In the genomic region with DNA sequence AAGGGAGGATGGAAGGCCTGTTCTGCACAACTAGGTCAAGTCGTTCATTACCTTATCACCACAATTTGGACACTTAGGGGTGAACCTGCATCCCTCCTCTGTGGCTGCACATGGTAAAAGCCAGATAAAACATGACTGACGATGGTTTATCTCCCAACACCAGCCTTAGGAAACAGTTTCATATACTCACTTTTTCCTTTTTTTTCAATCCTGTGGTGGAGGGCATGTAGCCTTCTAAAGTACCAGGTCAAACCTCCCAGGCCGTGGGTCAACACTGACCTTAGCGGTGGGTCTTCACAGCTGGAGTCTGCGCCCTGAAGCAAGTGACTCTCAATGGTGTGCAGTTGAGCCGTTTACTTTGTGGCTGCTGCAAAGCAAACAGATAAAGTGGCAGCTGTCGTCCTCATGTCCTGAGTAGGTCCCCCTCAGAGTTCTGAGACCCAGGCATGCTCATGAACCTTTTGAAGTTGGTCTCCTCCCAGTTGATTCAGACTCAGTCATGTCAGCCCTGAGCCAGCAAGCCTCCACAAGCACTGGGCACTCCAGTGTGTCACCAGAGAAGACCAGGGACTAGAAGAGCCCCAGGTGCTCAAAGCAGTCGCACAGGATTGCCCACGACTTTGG, we compare ENCODE assay signal across 1 cellular context.
TF ChIP-seq lines count a peak whose summit lies in the region.

No MANE protein-coding gene starts in this region.

TF ChIP-seq in K562, 482 proteins besides CTCF, POLR2A, EP300 and RAD21 (continued from another document and continues in another):
- TF ChIP-seq, protein P1, sequence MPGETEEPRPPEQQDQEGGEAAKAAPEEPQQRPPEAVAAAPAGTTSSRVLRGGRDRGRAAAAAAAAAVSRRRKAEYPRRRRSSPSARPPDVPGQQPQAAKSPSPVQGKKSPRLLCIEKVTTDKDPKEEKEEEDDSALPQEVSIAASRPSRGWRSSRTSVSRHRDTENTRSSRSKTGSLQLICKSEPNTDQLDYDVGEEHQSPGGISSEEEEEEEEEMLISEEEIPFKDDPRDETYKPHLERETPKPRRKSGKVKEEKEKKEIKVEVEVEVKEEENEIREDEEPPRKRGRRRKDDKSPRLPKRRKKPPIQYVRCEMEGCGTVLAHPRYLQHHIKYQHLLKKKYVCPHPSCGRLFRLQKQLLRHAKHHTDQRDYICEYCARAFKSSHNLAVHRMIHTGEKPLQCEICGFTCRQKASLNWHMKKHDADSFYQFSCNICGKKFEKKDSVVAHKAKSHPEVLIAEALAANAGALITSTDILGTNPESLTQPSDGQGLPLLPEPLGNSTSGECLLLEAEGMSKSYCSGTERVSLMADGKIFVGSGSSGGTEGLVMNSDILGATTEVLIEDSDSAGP (CRISPR knock-in tag; IDR thresholded peaks at IDR 0.05), result no peak
- no peak for TF ChIP-seq ZNF75A (CRISPR knock-in tag; IDR thresholded peaks at IDR 0.05)
- TF ChIP-seq ZFP1 (CRISPR knock-in tag; IDR thresholded peaks at IDR 0.05), result no peak
- TF ChIP-seq NCOA4 (IDR thresholded peaks at IDR 0.05; ENCODE audit: partially characterized antibody), result peak; percentile 75
- TF ChIP-seq RBM25 (IDR thresholded peaks at IDR 0.05; ENCODE audit: low read depth, low read length, severe bottlenecking), result no peak
- TF ChIP-seq ATF1 (CRISPR knock-in tag; IDR thresholded peaks at IDR 0.05), result no peak
- peak; percentile 63 for TF ChIP-seq ATF1 (tag; IDR thresholded peaks at IDR 0.05)
- no peak for TF ChIP-seq STAG1 (CRISPR knock-in tag; IDR thresholded peaks at IDR 0.05; ENCODE audit: borderline replicate concordance)
- TF ChIP-seq ZNF274 (IDR thresholded peaks at IDR 0.05; ENCODE audit: borderline replicate concordance, low read depth, low read length), result no peak; the same call in 1 of the 2 replicates
- TF ChIP-seq, protein P2, sequence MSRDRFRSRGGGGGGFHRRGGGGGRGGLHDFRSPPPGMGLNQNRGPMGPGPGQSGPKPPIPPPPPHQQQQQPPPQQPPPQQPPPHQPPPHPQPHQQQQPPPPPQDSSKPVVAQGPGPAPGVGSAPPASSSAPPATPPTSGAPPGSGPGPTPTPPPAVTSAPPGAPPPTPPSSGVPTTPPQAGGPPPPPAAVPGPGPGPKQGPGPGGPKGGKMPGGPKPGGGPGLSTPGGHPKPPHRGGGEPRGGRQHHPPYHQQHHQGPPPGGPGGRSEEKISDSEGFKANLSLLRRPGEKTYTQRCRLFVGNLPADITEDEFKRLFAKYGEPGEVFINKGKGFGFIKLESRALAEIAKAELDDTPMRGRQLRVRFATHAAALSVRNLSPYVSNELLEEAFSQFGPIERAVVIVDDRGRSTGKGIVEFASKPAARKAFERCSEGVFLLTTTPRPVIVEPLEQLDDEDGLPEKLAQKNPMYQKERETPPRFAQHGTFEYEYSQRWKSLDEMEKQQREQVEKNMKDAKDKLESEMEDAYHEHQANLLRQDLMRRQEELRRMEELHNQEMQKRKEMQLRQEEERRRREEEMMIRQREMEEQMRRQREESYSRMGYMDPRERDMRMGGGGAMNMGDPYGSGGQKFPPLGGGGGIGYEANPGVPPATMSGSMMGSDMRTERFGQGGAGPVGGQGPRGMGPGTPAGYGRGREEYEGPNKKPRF (IDR thresholded peaks at IDR 0.05; ENCODE audit: low read depth, low read length), result no peak
- TF ChIP-seq NFYB (IDR thresholded peaks at IDR 0.05; ENCODE audit: extremely low read depth, insufficient read length), result no peak
- no peak for TF ChIP-seq HCFC1 (IDR thresholded peaks at IDR 0.05; ENCODE audit: low read depth, low read length)
- no peak for TF ChIP-seq RBM17 (IDR thresholded peaks at IDR 0.05; ENCODE audit: borderline replicate concordance, low read depth, low read length)
- TF ChIP-seq MYC (IDR thresholded peaks at IDR 0.05; ENCODE audit: low read depth, low read length), result peak; percentile 56
- no peak for TF ChIP-seq MYC (CRISPR knock-in tag; IDR thresholded peaks at IDR 0.05; ENCODE audit: borderline replicate concordance, low read depth)
- TF ChIP-seq RBM39 (optimal IDR thresholded peaks at IDR 0.05; ENCODE audit: low read depth, low read length), result no peak
- TF ChIP-seq, protein P3, sequence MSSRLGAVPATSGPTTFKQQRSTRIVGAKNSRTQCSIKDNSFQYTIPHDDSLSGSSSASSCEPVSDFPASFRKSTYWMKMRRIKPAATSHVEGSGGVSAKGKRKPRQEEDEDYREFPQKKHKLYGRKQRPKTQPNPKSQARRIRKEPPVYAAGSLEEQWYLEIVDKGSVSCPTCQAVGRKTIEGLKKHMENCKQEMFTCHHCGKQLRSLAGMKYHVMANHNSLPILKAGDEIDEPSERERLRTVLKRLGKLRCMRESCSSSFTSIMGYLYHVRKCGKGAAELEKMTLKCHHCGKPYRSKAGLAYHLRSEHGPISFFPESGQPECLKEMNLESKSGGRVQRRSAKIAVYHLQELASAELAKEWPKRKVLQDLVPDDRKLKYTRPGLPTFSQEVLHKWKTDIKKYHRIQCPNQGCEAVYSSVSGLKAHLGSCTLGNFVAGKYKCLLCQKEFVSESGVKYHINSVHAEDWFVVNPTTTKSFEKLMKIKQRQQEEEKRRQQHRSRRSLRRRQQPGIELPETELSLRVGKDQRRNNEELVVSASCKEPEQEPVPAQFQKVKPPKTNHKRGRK (tag; IDR thresholded peaks at IDR 0.05), result no peak
- no peak for TF ChIP-seq NFXL1 (CRISPR knock-in tag; IDR thresholded peaks at IDR 0.05)
- no peak for TF ChIP-seq HDAC6 (IDR thresholded peaks at IDR 0.05; ENCODE audit: low read depth, low read length)
- TF ChIP-seq FOXM1 (IDR thresholded peaks at IDR 0.05; ENCODE audit: low read depth), result peak; percentile 90
- no peak for TF ChIP-seq FOXM1 (CRISPR knock-in tag; IDR thresholded peaks at IDR 0.05; ENCODE audit: low read depth)
- no peak for TF ChIP-seq ASH1L (IDR thresholded peaks at IDR 0.05; ENCODE audit: borderline replicate concordance, low read depth, partially characterized antibody)
- no peak for TF ChIP-seq ILK (tag; IDR thresholded peaks at IDR 0.05; ENCODE audit: borderline replicate concordance, low read depth)
- TF ChIP-seq ZFPM2 (CRISPR knock-in tag; IDR thresholded peaks at IDR 0.05), result no peak
- no peak for TF ChIP-seq NR3C1 (CRISPR knock-in tag; IDR thresholded peaks at IDR 0.05)
- TF ChIP-seq BACH1 (tag; IDR thresholded peaks at IDR 0.05), result no peak
- peak; percentile 96 for TF ChIP-seq POLR2AphosphoS5 (IDR thresholded peaks at IDR 0.05; ENCODE audit: control insufficient read depth, insufficient read depth, low read depth, low read length)
- no peak for TF ChIP-seq TAF7 (tag; IDR thresholded peaks at IDR 0.05)
- TF ChIP-seq, protein P4, sequence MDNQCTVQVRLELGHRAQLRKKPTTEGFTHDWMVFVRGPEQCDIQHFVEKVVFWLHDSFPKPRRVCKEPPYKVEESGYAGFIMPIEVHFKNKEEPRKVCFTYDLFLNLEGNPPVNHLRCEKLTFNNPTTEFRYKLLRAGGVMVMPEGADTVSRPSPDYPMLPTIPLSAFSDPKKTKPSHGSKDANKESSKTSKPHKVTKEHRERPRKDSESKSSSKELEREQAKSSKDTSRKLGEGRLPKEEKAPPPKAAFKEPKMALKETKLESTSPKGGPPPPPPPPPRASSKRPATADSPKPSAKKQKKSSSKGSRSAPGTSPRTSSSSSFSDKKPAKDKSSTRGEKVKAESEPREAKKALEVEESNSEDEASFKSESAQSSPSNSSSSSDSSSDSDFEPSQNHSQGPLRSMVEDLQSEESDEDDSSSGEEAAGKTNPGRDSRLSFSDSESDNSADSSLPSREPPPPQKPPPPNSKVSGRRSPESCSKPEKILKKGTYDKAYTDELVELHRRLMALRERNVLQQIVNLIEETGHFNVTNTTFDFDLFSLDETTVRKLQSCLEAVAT (IDR thresholded peaks at IDR 0.05), result peak in 1 of 2 experiments; percentile 90; a peak in 2 of 4 replicates
- TF ChIP-seq PHF20 (IDR thresholded peaks at IDR 0.05; ENCODE audit: partially characterized antibody), result no peak
- peak; percentile 90 for TF ChIP-seq RNF2 (IDR thresholded peaks at IDR 0.05)
- no peak for TF ChIP-seq ZNF133 (CRISPR knock-in tag; IDR thresholded peaks at IDR 0.05)
- TF ChIP-seq RUNX1 (IDR thresholded peaks at IDR 0.05; ENCODE audit: low read depth), result peak; percentile 87; the same call in 1 of the 2 replicates
- peak; percentile 54; the same call in 1 of the 2 replicates for TF ChIP-seq ZFX (CRISPR knock-in tag; IDR thresholded peaks at IDR 0.05)
- TF ChIP-seq MCM3 (IDR thresholded peaks at IDR 0.05), result no peak
- TF ChIP-seq ZSCAN29 (IDR thresholded peaks at IDR 0.05), result no peak; the same call in 1 of the 2 replicates
- peak; percentile 92 for TF ChIP-seq SMAD4 (CRISPR knock-in tag; conservative IDR thresholded peaks at IDR 0.05)
- TF ChIP-seq KAT8 (IDR thresholded peaks at IDR 0.05; ENCODE audit: low read depth), result no peak
- TF ChIP-seq NRF1 (conservative IDR thresholded peaks at IDR 0.05 in 1 of 2, IDR thresholded peaks at IDR 0.05 in 1 of 2), result peak; percentile 89 to 91
- TF ChIP-seq ESRRA (IDR thresholded peaks at IDR 0.05; ENCODE audit: borderline replicate concordance, low read depth), result peak; percentile 81
- TF ChIP-seq CXXC5 (CRISPR knock-in tag; IDR thresholded peaks at IDR 0.05), result peak; percentile 94
- TF ChIP-seq NONO (IDR thresholded peaks at IDR 0.05; ENCODE audit: low read depth in 2 of 2, low read length in 1 of 2), result no peak
- TF ChIP-seq, protein P5, sequence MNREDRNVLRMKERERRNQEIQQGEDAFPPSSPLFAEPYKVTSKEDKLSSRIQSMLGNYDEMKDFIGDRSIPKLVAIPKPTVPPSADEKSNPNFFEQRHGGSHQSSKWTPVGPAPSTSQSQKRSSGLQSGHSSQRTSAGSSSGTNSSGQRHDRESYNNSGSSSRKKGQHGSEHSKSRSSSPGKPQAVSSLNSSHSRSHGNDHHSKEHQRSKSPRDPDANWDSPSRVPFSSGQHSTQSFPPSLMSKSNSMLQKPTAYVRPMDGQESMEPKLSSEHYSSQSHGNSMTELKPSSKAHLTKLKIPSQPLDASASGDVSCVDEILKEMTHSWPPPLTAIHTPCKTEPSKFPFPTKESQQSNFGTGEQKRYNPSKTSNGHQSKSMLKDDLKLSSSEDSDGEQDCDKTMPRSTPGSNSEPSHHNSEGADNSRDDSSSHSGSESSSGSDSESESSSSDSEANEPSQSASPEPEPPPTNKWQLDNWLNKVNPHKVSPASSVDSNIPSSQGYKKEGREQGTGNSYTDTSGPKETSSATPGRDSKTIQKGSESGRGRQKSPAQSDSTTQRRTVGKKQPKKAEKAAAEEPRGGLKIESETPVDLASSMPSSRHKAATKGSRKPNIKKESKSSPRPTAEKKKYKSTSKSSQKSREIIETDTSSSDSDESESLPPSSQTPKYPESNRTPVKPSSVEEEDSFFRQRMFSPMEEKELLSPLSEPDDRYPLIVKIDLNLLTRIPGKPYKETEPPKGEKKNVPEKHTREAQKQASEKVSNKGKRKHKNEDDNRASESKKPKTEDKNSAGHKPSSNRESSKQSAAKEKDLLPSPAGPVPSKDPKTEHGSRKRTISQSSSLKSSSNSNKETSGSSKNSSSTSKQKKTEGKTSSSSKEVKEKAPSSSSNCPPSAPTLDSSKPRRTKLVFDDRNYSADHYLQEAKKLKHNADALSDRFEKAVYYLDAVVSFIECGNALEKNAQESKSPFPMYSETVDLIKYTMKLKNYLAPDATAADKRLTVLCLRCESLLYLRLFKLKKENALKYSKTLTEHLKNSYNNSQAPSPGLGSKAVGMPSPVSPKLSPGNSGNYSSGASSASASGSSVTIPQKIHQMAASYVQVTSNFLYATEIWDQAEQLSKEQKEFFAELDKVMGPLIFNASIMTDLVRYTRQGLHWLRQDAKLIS (CRISPR knock-in tag; IDR thresholded peaks at IDR 0.05), result no peak
- TF ChIP-seq, protein P6, sequence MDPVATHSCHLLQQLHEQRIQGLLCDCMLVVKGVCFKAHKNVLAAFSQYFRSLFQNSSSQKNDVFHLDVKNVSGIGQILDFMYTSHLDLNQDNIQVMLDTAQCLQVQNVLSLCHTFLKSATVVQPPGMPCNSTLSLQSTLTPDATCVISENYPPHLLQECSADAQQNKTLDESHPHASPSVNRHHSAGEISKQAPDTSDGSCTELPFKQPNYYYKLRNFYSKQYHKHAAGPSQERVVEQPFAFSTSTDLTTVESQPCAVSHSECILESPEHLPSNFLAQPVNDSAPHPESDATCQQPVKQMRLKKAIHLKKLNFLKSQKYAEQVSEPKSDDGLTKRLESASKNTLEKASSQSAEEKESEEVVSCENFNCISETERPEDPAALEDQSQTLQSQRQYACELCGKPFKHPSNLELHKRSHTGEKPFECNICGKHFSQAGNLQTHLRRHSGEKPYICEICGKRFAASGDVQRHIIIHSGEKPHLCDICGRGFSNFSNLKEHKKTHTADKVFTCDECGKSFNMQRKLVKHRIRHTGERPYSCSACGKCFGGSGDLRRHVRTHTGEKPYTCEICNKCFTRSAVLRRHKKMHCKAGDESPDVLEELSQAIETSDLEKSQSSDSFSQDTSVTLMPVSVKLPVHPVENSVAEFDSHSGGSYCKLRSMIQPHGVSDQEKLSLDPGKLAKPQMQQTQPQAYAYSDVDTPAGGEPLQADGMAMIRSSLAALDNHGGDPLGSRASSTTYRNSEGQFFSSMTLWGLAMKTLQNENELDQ (CRISPR knock-in tag; IDR thresholded peaks at IDR 0.05; ENCODE audit: borderline replicate concordance), result no peak
- TF ChIP-seq, protein P7, sequence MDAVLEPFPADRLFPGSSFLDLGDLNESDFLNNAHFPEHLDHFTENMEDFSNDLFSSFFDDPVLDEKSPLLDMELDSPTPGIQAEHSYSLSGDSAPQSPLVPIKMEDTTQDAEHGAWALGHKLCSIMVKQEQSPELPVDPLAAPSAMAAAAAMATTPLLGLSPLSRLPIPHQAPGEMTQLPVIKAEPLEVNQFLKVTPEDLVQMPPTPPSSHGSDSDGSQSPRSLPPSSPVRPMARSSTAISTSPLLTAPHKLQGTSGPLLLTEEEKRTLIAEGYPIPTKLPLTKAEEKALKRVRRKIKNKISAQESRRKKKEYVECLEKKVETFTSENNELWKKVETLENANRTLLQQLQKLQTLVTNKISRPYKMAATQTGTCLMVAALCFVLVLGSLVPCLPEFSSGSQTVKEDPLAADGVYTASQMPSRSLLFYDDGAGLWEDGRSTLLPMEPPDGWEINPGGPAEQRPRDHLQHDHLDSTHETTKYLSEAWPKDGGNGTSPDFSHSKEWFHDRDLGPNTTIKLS (IDR thresholded peaks at IDR 0.05; ENCODE audit: borderline replicate concordance, low read depth), result no peak
- TF ChIP-seq CBX5 (IDR thresholded peaks at IDR 0.05; ENCODE audit: borderline replicate concordance, low read depth), result no peak
- no peak for TF ChIP-seq CHCHD3 (CRISPR knock-in tag; IDR thresholded peaks at IDR 0.05)
- TF ChIP-seq TAF15 (IDR thresholded peaks at IDR 0.05; ENCODE audit: low read depth, low read length), result no peak
- no peak for TF ChIP-seq TRIM28 (IDR thresholded peaks at IDR 0.05)
- TF ChIP-seq ZNF717 (CRISPR knock-in tag; IDR thresholded peaks at IDR 0.05), result no peak
- TF ChIP-seq RCOR1 (IDR thresholded peaks at IDR 0.05; ENCODE audit: borderline replicate concordance in 1 of 2, low read depth in 2 of 2, low read length in 2 of 2), result peak; percentile 83 to 97; a peak in 3 of 4 replicates
- TF ChIP-seq, protein P8, sequence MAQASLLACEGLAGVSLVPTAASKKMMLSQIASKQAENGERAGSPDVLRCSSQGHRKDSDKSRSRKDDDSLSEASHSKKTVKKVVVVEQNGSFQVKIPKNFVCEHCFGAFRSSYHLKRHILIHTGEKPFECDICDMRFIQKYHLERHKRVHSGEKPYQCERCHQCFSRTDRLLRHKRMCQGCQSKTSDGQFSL (CRISPR knock-in tag; IDR thresholded peaks at IDR 0.05), result no peak
- TF ChIP-seq, protein P8 (tag; IDR thresholded peaks at IDR 0.05), result no peak
- TF ChIP-seq ZNF121 (CRISPR knock-in tag; conservative IDR thresholded peaks at IDR 0.05), result no peak
